1 cellular context compared by ENCODE assay signal in genomic region chr3:29317659-29318173, GRCh38.
TF ChIP-seq lines count a peak whose summit lies in the region.

No MANE protein-coding gene starts in this region.

TF ChIP-seq in GM23338, 12 proteins besides CTCF, POLR2A, EP300 and RAD21 (continued from another document):
- TF ChIP-seq ZNF462 (CRISPR knock-in tag; IDR thresholded peaks at IDR 0.05) (no peak), NANOG (IDR thresholded peaks at IDR 0.05; ENCODE audit: borderline replicate concordance) (no peak), ZNF114 (CRISPR knock-in tag; IDR thresholded peaks at IDR 0.05) (no peak), EZH2phosphoT487 (IDR thresholded peaks at IDR 0.05; ENCODE audit: unreplicated experiment) (no peak), JUNB (IDR thresholded peaks at IDR 0.05; ENCODE audit: unreplicated experiment) (no peak), EZH2 (IDR thresholded peaks at IDR 0.05; ENCODE audit: low read depth, unreplicated experiment) (no peak), REST (IDR thresholded peaks at IDR 0.05; ENCODE audit: unreplicated experiment) (no peak)
